In the genomic region with DNA sequence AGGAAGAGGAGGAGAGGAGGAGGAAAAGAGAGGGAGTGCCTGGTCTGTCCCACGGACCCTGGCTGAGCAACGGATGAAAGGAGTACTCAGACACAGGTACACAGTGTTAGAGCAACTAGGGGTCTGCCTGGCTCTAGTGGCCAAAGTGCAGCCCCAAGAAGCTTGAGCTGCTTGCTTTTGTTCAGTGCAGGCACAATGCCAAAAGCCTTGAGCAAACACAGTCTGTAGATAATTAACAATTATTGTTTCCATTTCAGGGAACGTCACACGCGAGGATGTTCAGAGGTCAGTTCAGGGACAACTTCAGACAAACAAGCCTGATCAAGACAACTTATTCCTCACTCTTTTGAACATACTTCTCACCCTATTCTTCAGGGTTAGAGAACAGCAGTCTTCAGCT, we compare ENCODE assay signal across 1 cellular context.
TF ChIP-seq lines count a peak whose summit lies in the region.

No MANE protein-coding gene starts in this region.

TF ChIP-seq in HepG2, 621 proteins besides CTCF, POLR2A, EP300 and RAD21 (continued from another document and continues in another):
- TF ChIP-seq NR2F6 (IDR thresholded peaks at IDR 0.05) (no peak), NR2F6 (CRISPR knock-in tag; IDR thresholded peaks at IDR 0.05) (0 out of 2 replicates have a peak, but pooled peaks have one; percentile 9), ZBTB7B (CRISPR knock-in tag; IDR thresholded peaks at IDR 0.05) (0 out of 2 replicates have a peak, but pooled peaks have one; percentile 38), BCL6 (CRISPR knock-in tag; IDR thresholded peaks at IDR 0.05) (peak; percentile 46; the same call in 1 of the 2 replicates), ZNF710 (CRISPR knock-in tag; IDR thresholded peaks at IDR 0.05; ENCODE audit: borderline replicate concordance) (peak; percentile 79; the same call in 1 of the 2 replicates), RXRA (CRISPR knock-in tag; IDR thresholded peaks at IDR 0.05) (no peak), KDM6A (CRISPR knock-in tag; IDR thresholded peaks at IDR 0.05; ENCODE audit: low read depth) (peak; percentile 35; the same call in 1 of the 2 replicates), MIXL1 (CRISPR knock-in tag; IDR thresholded peaks at IDR 0.05) (peak; percentile 51; the same call in 1 of the 2 replicates), HDAC2 (CRISPR knock-in tag; IDR thresholded peaks at IDR 0.05) (0 out of 2 replicates have a peak, but pooled peaks have one; percentile 25), CBX5 (CRISPR knock-in tag; IDR thresholded peaks at IDR 0.05; ENCODE audit: borderline replicate concordance) (peak; percentile 91), RXRB (CRISPR knock-in tag; IDR thresholded peaks at IDR 0.05; ENCODE audit: borderline replicate concordance) (peak; percentile 39; the same call in 1 of the 2 replicates), SOX5 (CRISPR knock-in tag; IDR thresholded peaks at IDR 0.05; ENCODE audit: borderline replicate concordance) (peak; percentile 82), HNF1B (CRISPR knock-in tag; IDR thresholded peaks at IDR 0.05) (peak; percentile 23; the same call in 1 of the 2 replicates), RARA (CRISPR knock-in tag; IDR thresholded peaks at IDR 0.05) (peak; percentile 80), ZNF589 (CRISPR knock-in tag; conservative IDR thresholded peaks at IDR 0.05) (no peak), ZNF33A (CRISPR knock-in tag; IDR thresholded peaks at IDR 0.05; ENCODE audit: borderline replicate concordance) (no peak), ZNF17 (CRISPR knock-in tag; IDR thresholded peaks at IDR 0.05) (no peak), MTF2 (CRISPR knock-in tag; IDR thresholded peaks at IDR 0.05; ENCODE audit: borderline replicate concordance) (no peak), NCOA2 (CRISPR knock-in tag; IDR thresholded peaks at IDR 0.05) (peak; percentile 58; the same call in 1 of the 2 replicates), ZMYM4 (CRISPR knock-in tag; IDR thresholded peaks at IDR 0.05) (0 out of 2 replicates have a peak, but pooled peaks have one; percentile 16), SOX13 (IDR thresholded peaks at IDR 0.05) (no peak), SOX13 (CRISPR knock-in tag; conservative IDR thresholded peaks at IDR 0.05 in 1 of 2, IDR thresholded peaks at IDR 0.05 in 1 of 2) (peak in 1 of 2 experiments; percentile 92; a peak in 2 of 4 replicates), HNF4A (CRISPR knock-in tag; IDR thresholded peaks at IDR 0.05) (peak; percentile 70), ARID5B (CRISPR knock-in tag; IDR thresholded peaks at IDR 0.05) (peak; percentile 62), FOXA1 (IDR thresholded peaks at IDR 0.05) (no peak), FOXA1 (CRISPR knock-in tag; IDR thresholded peaks at IDR 0.05) (no peak), FOXA3 (CRISPR knock-in tag; IDR thresholded peaks at IDR 0.05) (peak; percentile 31; the same call in 1 of the 2 replicates), FOSL2 (CRISPR knock-in tag; IDR thresholded peaks at IDR 0.05) (0 out of 2 replicates have a peak, but pooled peaks have one; percentile 31), ZBTB46 (CRISPR knock-in tag; IDR thresholded peaks at IDR 0.05; ENCODE audit: borderline replicate concordance) (no peak), SALL1 (CRISPR knock-in tag; IDR thresholded peaks at IDR 0.05) (peak; percentile 35; the same call in 1 of the 2 replicates), TOE1 (CRISPR knock-in tag; IDR thresholded peaks at IDR 0.05) (no peak)
- TF ChIP-seq, protein P1, sequence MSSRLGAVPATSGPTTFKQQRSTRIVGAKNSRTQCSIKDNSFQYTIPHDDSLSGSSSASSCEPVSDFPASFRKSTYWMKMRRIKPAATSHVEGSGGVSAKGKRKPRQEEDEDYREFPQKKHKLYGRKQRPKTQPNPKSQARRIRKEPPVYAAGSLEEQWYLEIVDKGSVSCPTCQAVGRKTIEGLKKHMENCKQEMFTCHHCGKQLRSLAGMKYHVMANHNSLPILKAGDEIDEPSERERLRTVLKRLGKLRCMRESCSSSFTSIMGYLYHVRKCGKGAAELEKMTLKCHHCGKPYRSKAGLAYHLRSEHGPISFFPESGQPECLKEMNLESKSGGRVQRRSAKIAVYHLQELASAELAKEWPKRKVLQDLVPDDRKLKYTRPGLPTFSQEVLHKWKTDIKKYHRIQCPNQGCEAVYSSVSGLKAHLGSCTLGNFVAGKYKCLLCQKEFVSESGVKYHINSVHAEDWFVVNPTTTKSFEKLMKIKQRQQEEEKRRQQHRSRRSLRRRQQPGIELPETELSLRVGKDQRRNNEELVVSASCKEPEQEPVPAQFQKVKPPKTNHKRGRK (CRISPR knock-in tag; IDR thresholded peaks at IDR 0.05), result peak; percentile 22; the same call in 1 of the 2 replicates
- TF ChIP-seq, protein P2, sequence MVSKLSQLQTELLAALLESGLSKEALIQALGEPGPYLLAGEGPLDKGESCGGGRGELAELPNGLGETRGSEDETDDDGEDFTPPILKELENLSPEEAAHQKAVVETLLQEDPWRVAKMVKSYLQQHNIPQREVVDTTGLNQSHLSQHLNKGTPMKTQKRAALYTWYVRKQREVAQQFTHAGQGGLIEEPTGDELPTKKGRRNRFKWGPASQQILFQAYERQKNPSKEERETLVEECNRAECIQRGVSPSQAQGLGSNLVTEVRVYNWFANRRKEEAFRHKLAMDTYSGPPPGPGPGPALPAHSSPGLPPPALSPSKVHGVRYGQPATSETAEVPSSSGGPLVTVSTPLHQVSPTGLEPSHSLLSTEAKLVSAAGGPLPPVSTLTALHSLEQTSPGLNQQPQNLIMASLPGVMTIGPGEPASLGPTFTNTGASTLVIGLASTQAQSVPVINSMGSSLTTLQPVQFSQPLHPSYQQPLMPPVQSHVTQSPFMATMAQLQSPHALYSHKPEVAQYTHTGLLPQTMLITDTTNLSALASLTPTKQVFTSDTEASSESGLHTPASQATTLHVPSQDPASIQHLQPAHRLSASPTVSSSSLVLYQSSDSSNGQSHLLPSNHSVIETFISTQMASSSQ (IDR thresholded peaks at IDR 0.05; ENCODE audit: low read depth), result peak; percentile 81
- TF ChIP-seq, protein P2 (CRISPR knock-in tag; IDR thresholded peaks at IDR 0.05; ENCODE audit: borderline replicate concordance), result peak; percentile 55; the same call in 1 of the 2 replicates
- TF ChIP-seq, protein P3, sequence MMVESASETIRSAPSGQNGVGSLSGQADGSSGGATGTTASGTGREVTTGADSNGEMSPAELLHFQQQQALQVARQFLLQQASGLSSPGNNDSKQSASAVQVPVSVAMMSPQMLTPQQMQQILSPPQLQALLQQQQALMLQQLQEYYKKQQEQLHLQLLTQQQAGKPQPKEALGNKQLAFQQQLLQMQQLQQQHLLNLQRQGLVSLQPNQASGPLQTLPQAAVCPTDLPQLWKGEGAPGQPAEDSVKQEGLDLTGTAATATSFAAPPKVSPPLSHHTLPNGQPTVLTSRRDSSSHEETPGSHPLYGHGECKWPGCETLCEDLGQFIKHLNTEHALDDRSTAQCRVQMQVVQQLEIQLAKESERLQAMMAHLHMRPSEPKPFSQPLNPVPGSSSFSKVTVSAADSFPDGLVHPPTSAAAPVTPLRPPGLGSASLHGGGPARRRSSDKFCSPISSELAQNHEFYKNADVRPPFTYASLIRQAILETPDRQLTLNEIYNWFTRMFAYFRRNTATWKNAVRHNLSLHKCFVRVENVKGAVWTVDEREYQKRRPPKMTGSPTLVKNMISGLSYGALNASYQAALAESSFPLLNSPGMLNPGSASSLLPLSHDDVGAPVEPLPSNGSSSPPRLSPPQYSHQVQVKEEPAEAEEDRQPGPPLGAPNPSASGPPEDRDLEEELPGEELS (CRISPR knock-in tag; IDR thresholded peaks at IDR 0.05), result 0 out of 2 replicates have a peak, but pooled peaks have one; percentile 13
- TF ChIP-seq, protein P4, sequence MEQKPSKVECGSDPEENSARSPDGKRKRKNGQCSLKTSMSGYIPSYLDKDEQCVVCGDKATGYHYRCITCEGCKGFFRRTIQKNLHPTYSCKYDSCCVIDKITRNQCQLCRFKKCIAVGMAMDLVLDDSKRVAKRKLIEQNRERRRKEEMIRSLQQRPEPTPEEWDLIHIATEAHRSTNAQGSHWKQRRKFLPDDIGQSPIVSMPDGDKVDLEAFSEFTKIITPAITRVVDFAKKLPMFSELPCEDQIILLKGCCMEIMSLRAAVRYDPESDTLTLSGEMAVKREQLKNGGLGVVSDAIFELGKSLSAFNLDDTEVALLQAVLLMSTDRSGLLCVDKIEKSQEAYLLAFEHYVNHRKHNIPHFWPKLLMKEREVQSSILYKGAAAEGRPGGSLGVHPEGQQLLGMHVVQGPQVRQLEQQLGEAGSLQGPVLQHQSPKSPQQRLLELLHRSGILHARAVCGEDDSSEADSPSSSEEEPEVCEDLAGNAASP (CRISPR knock-in tag; IDR thresholded peaks at IDR 0.05; ENCODE audit: borderline replicate concordance), result peak; percentile 68; the same call in 1 of the 2 replicates
- TF ChIP-seq, protein P5, sequence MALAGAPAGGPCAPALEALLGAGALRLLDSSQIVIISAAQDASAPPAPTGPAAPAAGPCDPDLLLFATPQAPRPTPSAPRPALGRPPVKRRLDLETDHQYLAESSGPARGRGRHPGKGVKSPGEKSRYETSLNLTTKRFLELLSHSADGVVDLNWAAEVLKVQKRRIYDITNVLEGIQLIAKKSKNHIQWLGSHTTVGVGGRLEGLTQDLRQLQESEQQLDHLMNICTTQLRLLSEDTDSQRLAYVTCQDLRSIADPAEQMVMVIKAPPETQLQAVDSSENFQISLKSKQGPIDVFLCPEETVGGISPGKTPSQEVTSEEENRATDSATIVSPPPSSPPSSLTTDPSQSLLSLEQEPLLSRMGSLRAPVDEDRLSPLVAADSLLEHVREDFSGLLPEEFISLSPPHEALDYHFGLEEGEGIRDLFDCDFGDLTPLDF (CRISPR knock-in tag; IDR thresholded peaks at IDR 0.05), result no peak
